In the genomic region with DNA sequence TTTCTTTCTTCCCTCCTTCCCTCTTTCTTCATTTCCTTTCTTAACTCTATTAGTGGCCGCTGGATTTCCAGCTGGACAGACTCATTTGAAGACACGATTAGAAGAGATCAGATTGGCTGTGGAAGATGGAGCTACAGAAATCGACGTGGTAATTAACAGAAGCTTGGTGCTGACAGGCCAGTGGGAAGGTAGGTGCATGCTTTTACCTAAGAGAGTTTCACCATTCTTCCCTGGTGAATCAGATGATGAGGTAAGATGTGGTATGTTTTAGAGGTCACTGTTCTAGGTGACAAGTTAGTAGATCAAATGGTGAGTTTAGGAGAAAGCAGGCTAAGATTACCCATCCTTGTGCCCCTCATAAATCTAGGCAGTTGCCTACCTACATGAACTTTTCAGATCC, we compare ENCODE assay signal across 22 cellular contexts. TPM values are rescaled to one million over a fixed set of nuclear protein-coding genes. Genes with fewer than 3 reads are reported as not detected.
DNase-seq lines count a peak whose midpoint lies in the region; ATAC-seq and TF ChIP-seq lines count a peak whose summit lies in the region.
"Had no signal": no experiment of that assay in that cellular context is flagged by ENCODE, and none has a peak within 500 bp of the region (broad histone marks: within the 10 kb centered on the region; RNA-seq: fewer than 3 reads in every experiment).

No MANE protein-coding gene starts in this region.

- H3K9me3 ChIP-seq in PC-3 (ENCODE audit: low read length): no peaks in the 10 kb centered on the region
- H3K9me3 ChIP-seq in osteoblast (ENCODE audit: low read depth, low read length): no peaks in the 10 kb centered on the region
- H3K9me3 ChIP-seq: SJSA1 had no signal

- H3K27ac ChIP-seq in PC-3 (ENCODE audit: low read length) (peak overlapping the region; percentile 95), osteoblast (ENCODE audit: low read depth, low read length) (peak overlapping the region; percentile 55)
- H3K27ac ChIP-seq: neural progenitor cell, SJSA1 had no signal

- TF ChIP-seq CTCF in PC-3 (conservative IDR thresholded peaks at IDR 0.05; ENCODE audit: low read depth, low read length) (no peak), fibroblast of mammary gland (conservative IDR thresholded peaks at IDR 0.05; ENCODE audit: control insufficient read depth, insufficient read depth, low read depth, low read length) (no peak), osteoblast (IDR thresholded peaks at IDR 0.05; ENCODE audit: extremely low read depth, low read depth, low read length) (no peak)

- H2AFZ ChIP-seq in PC-3 (ENCODE audit: low read length): 0 out of 2 replicates have a peak overlapping the region, but pooled peaks have one; percentile 27
- H2AFZ ChIP-seq in osteoblast (ENCODE audit: low read length): no peak overlapping the region
- H2AFZ ChIP-seq: GM23338, neural progenitor cell had no signal

- H4K20me1 ChIP-seq in PC-3 (ENCODE audit: low read length): no peaks in the 10 kb centered on the region
- no peaks in the 10 kb centered on the region for H4K20me1 ChIP-seq in osteoblast (ENCODE audit: insufficient read depth, low read length)

- H3K4me3 ChIP-seq in PC-3 (ENCODE audit: low read length) (peak overlapping the region; percentile 39; the same call in 1 of the 2 replicates), fibroblast of mammary gland (ENCODE audit: control insufficient read depth, low read depth, low read length) (no peak overlapping the region), osteoblast (ENCODE audit: insufficient read depth, low read length) (no peak overlapping the region)
- H3K4me3 ChIP-seq: GM23338, neural progenitor cell, SJSA1 had no signal

- H3K79me2 ChIP-seq in PC-3 (ENCODE audit: low read length) (no peaks in the 10 kb centered on the region), osteoblast (ENCODE audit: insufficient read depth, low read length) (no peaks in the 10 kb centered on the region)

- ATAC-seq in PC-3 (peak; percentile 88), Right ventricle myocardium superior (ENCODE audit: poor library complexity) (no peak), GM18511 (IDR thresholded peaks at IDR 0.05; ENCODE audit: unreplicated experiment) (no peak)
- ATAC-seq: GM23338, WTC11 had no signal

- H3K4me1 ChIP-seq in PC-3 (ENCODE audit: insufficient read depth, low read length) (peaks cover 29% of the 10 kb centered on the region), osteoblast (ENCODE audit: insufficient read depth, low read length) (peaks cover 29% of the 10 kb centered on the region)
- H3K4me1 ChIP-seq: neural progenitor cell had no signal

- intact Hi-C loops in PC-3 (cut with micrococcal nuclease) (no loop called here), Right ventricle myocardium superior (cut with DNase I) (no loop called here)

- H3K9ac ChIP-seq in PC-3 (ENCODE audit: low read length): peak overlapping the region; percentile 61
- H3K9ac ChIP-seq: neural progenitor cell had no signal

- POLR2A ChIA-PET in PC-3 (lab: Charles Lee; ENCODE audit: unreplicated experiment): interaction anchor here (0.6 to 0.7 kb wide), 2 partner anchors 51 to 71 kb away, joined by 3 to 24 read pairs; partner anchors contain the start of gene DERA

- H3F3A ChIP-seq in PC-3 (ENCODE audit: low read length, unreplicated experiment): no peaks in the 10 kb centered on the region

- no TSS peak for BruUV-seq in PC-3 (replicated peaks; lab: Mats Ljungman, UMichigan)

- H3K27me3 ChIP-seq in PC-3 (ENCODE audit: low read length): no peaks in the 10 kb centered on the region
- no peaks in the 10 kb centered on the region for H3K27me3 ChIP-seq in osteoblast (ENCODE audit: insufficient read depth, low read length)
- H3K27me3 ChIP-seq: neural progenitor cell, SJSA1 had no signal

- H3K4me2 ChIP-seq in PC-3 (ENCODE audit: low read length) (peak overlapping the region; percentile 76), osteoblast (ENCODE audit: insufficient read depth, low read length) (peak overlapping the region; percentile 1)
- H3K4me2 ChIP-seq: GM23338, neural progenitor cell had no signal

- DNase-seq in EL (peak; percentile 21), PC-3 (peak; percentile 77), fibroblast of mammary gland (ENCODE audit: low read depth) (peak; percentile 27), osteoblast (ENCODE audit: insufficient read length, low spot score, missing footprints) (no peak), Right ventricle myocardium superior (no peak)
- no peak for DNase-seq in activated naive CD4-positive, alpha-beta T cell treated with anti-CD3 and anti-CD28 coated beads, Interleukin-2, amount 50 U/mL, for 16 hours
- DNase-seq in stimulated activated CD4-positive, alpha-beta T cell treated with anti-CD3 and anti-CD28 coated beads, Interleukin-4, amount 100 ng/mL, for 24 hours: no peak
- DNase-seq: activated CD4-positive, alpha-beta memory T cell treated with anti-CD3 and anti-CD28 coated beads, Interleukin-2, amount 10 ng/mL, durations not matched to agents 7 days and 5 days; aorta; CD4-positive, alpha-beta T cell; effector CD8-positive, alpha-beta T cell; hippocampal formation; NCI-H1436; NCI-H526 treated with DMSO at 0.1 percent for 48 hours; stimulated activated CD4-positive, alpha-beta T cell treated with anti-CD3 and anti-CD28 coated beads, Interleukin-12 subunit alpha, Interleukin-12 subunit beta, amount 100 ng/mL, for 4 hours; substantia nigra; T-helper 2 cell had no signal

- H3K9me2 ChIP-seq in PC-3 (replicated peaks; ENCODE audit: low read length): no peaks in the 10 kb centered on the region

- H3K36me3 ChIP-seq in PC-3 (ENCODE audit: low read depth, low read length) (0 out of 2 replicates have a peak, but pooled peaks cover 6% of the 10 kb centered on the region), osteoblast (ENCODE audit: insufficient read depth, low read length) (peaks cover 6% of the 10 kb centered on the region)
- H3K36me3 ChIP-seq: neural progenitor cell, SJSA1 had no signal

- CTCF ChIA-PET in PC-3 (lab: Charles Lee): no interaction called here

RNA-seq across cellular contexts. Expression of gene DERA, which starts 51.6 kb away (rescaled TPM):
- total RNA-seq in PC-3 (2014; rRNA removed): 34.6 and 49.4 TPM in 2 replicates
- 47.4 and 50.4 TPM in 2 replicates for total RNA-seq in osteoblast
- 15.9 TPM for total RNA-seq in Right ventricle myocardium superior

Comparison
In these comparisons a context has a peak if more than half of its experiments do, and no peak if none do; other contexts are left out.
1. DNase-seq: peak in EL (single experiment), PC-3 (single experiment) and fibroblast of mammary gland (single experiment); none in osteoblast (single experiment), activated naive CD4-positive, alpha-beta T cell treated with anti-CD3 and anti-CD28 coated beads, Interleukin-2, amount 50 U/mL, for 16 hours (single experiment), Right ventricle myocardium superior (single experiment) and stimulated activated CD4-positive, alpha-beta T cell treated with anti-CD3 and anti-CD28 coated beads, Interleukin-4, amount 100 ng/mL, for 24 hours (single experiment).